Comparison of ENCODE assay signal across 11 cellular contexts in the genomic region with DNA sequence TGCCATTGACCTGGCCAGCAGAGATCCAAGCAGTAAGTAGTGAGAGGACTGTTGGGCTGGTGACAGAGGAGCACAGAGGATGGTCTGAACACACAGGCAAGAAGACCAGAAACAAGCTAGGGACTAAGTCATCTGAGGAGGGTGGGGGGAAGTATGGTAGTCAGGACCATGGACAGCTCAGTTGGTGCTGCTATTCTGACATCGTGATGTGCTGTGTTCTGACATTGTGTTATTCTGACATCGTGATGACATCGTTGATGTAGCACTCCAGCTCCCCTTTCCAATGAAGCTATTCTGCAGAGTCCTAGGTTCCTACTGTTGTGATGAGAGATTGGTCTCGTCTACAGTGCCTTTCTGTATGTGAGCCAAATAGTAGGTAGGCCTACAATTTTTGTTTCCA. TPM values are rescaled to one million over a fixed set of nuclear protein-coding genes. Genes with fewer than 3 reads are reported as not detected.
DNase-seq lines count a peak whose midpoint lies in the region; ATAC-seq, FAIRE-seq and TF ChIP-seq lines count a peak whose summit lies in the region.
"Had no signal": no experiment of that assay in that cellular context is flagged by ENCODE, and none has a peak within 500 bp of the region (broad histone marks: within the 10 kb centered on the region; RNA-seq: fewer than 3 reads in every experiment).

No MANE protein-coding gene starts in this region.

- peak; percentile 15 to 37 for DNase-seq in A549 (ENCODE audit: low read depth in 1 of 2, low spot score in 1 of 2)
- DNase-seq in H54 (ENCODE audit: insufficient read length, low spot score): peak; percentile 25
- DNase-seq in SK-MEL-5 (ENCODE audit: low read depth, low spot score): peak; percentile 57
- peak; percentile 53 for DNase-seq in astrocyte (ENCODE audit: low read depth)
- peak; percentile 59 for DNase-seq in kidney tubule cell (ENCODE audit: low spot score)
- peak; percentile 0 to 3 for DNase-seq in stimulated activated CD8-positive, alpha-beta memory T cell treated with anti-CD3 and anti-CD28 coated beads, Interleukin-7, amount 100 ng/mL, for 4 hours (ENCODE audit: low read depth in 2 of 2)
- DNase-seq in NCI-H524 (lab: John Stamatoyannopoulos, UW): no peak

- TF ChIP-seq CTCF in A549 (IDR thresholded peaks at IDR 0.05) (no peak), astrocyte (IDR thresholded peaks at IDR 0.05; ENCODE audit: insufficient read depth, low read depth, low read length) (no peak)

- H3K4me3 Mint-ChIP-seq in astrocyte (ENCODE audit: unreplicated experiment): no peak overlapping the region

- TF ChIP-seq POLR2A in A549 (IDR thresholded peaks at IDR 0.05; ENCODE audit: low read length) (no peak), H54 (IDR thresholded peaks at IDR 0.05; ENCODE audit: low read depth, low read length) (no peak)

- H3K27ac ChIP-seq in A549 (no peak overlapping the region), astrocyte (ENCODE audit: low read depth, low read length) (no peak overlapping the region)
- H3K27ac ChIP-seq: tibial artery had no signal

- no peaks in the 10 kb centered on the region for H4K20me1 ChIP-seq in astrocyte (ENCODE audit: insufficient read depth, low read length)

- no peaks in the 10 kb centered on the region for H3K9me3 Mint-ChIP-seq in astrocyte (ENCODE audit: unreplicated experiment)
- H3K9me3 Mint-ChIP-seq: activated naive CD4-positive, alpha-beta T cell treated with anti-CD3 and anti-CD28 coated beads, Interleukin-2, amount 50 U/mL, for 72 hours had no signal

- no peak for TF ChIP-seq RAD21 in A549 (conservative IDR thresholded peaks at IDR 0.05 in 1 of 2, IDR thresholded peaks at IDR 0.05 in 1 of 2)

- H3K27me3 ChIP-seq in astrocyte (ENCODE audit: insufficient read depth, low read length): no peaks in the 10 kb centered on the region
- H3K27me3 ChIP-seq: tibial artery had no signal

- H3K27ac Mint-ChIP-seq in astrocyte (ENCODE audit: unreplicated experiment): no peak overlapping the region
- H3K27ac Mint-ChIP-seq: activated naive CD4-positive, alpha-beta T cell treated with anti-CD3 and anti-CD28 coated beads, Interleukin-2, amount 50 U/mL, for 72 hours had no signal

- H3K9me3 ChIP-seq in A549 (no peaks in the 10 kb centered on the region), astrocyte (ENCODE audit: insufficient read depth, low read depth, low read length) (no peaks in the 10 kb centered on the region)
- H3K9me3 ChIP-seq: tibial artery had no signal

- H3K4me2 ChIP-seq in A549: no peak overlapping the region
- no peak overlapping the region for H3K4me2 ChIP-seq in astrocyte (ENCODE audit: low read length)

- CTCF ChIA-PET in A549 (lab: Yijun Ruan, JAX): interaction anchor here (0.6 kb wide), 1 partner anchor 1434 kb away, joined by 3 read pairs; no protein-coding TSS in a partner anchor

- ATAC-seq in A549 (peak; percentile 62 to 74; a peak in 5 of 6 replicates), HG02973 (IDR thresholded peaks at IDR 0.05; ENCODE audit: unreplicated experiment) (no peak)

- no peak overlapping the region for H2AFZ ChIP-seq in astrocyte (ENCODE audit: low read depth, low read length)

- POLR2A ChIA-PET in A549 (lab: Yijun Ruan, JAX): no interaction called here

- 16% methylated on average over 4 of the region's 4 CpGs for whole genome bisulfite sequencing in A549 (ENCODE audit: missing lambda C conversion rate)

- no peaks in the 10 kb centered on the region for H3K36me3 Mint-ChIP-seq in astrocyte (ENCODE audit: low read depth, unreplicated experiment)
- H3K36me3 Mint-ChIP-seq: activated naive CD4-positive, alpha-beta T cell treated with anti-CD3 and anti-CD28 coated beads, Interleukin-2, amount 50 U/mL, for 72 hours had no signal

- H3K4me1 ChIP-seq in A549 (no peaks in the 10 kb centered on the region), astrocyte (ENCODE audit: insufficient read depth, low read length) (no peaks in the 10 kb centered on the region)
- H3K4me1 ChIP-seq: tibial artery had no signal

- peaks cover 2% of the 10 kb centered on the region for H3K4me1 Mint-ChIP-seq in astrocyte (ENCODE audit: low read depth, unreplicated experiment)

- no peak overlapping the region for H3K9ac ChIP-seq in astrocyte (ENCODE audit: low read length)

- no peaks in the 10 kb centered on the region for H3K79me2 ChIP-seq in astrocyte (ENCODE audit: insufficient read depth, low read length)

- in situ Hi-C loops in SK-MEL-5 (cut with HindIII; ENCODE audit: low pct_unique_long_range_greater_than_20kb, low sequenced_read_pairs): no loop called here

- FAIRE-seq in A549 (lab: Jason Lieb, UNC): no peak
- FAIRE-seq in H54 (lab: Jason Lieb, UNC): peak; percentile 85
- peak; percentile 79 for FAIRE-seq in astrocyte (lab: Jason Lieb, UNC)
- FAIRE-seq: G401.6 had no signal

- no peaks in the 10 kb centered on the region for H3K36me3 ChIP-seq in astrocyte (ENCODE audit: insufficient read depth, low read length)
- H3K36me3 ChIP-seq: tibial artery had no signal

- TF ChIP-seq EP300 in A549 (IDR thresholded peaks at IDR 0.05): no peak

- H3K27me3 Mint-ChIP-seq in astrocyte (ENCODE audit: low read depth, unreplicated experiment): no peaks in the 10 kb centered on the region

- H3K4me3 ChIP-seq in A549: no peak overlapping the region
- H3K4me3 ChIP-seq in astrocyte (ENCODE audit: insufficient read depth, low read depth, low read length): no peak overlapping the region
- H3K4me3 ChIP-seq: tibial artery had no signal

TF ChIP-seq in A549, 52 proteins besides CTCF, POLR2A, EP300 and RAD21:
- TF ChIP-seq, protein P1, sequence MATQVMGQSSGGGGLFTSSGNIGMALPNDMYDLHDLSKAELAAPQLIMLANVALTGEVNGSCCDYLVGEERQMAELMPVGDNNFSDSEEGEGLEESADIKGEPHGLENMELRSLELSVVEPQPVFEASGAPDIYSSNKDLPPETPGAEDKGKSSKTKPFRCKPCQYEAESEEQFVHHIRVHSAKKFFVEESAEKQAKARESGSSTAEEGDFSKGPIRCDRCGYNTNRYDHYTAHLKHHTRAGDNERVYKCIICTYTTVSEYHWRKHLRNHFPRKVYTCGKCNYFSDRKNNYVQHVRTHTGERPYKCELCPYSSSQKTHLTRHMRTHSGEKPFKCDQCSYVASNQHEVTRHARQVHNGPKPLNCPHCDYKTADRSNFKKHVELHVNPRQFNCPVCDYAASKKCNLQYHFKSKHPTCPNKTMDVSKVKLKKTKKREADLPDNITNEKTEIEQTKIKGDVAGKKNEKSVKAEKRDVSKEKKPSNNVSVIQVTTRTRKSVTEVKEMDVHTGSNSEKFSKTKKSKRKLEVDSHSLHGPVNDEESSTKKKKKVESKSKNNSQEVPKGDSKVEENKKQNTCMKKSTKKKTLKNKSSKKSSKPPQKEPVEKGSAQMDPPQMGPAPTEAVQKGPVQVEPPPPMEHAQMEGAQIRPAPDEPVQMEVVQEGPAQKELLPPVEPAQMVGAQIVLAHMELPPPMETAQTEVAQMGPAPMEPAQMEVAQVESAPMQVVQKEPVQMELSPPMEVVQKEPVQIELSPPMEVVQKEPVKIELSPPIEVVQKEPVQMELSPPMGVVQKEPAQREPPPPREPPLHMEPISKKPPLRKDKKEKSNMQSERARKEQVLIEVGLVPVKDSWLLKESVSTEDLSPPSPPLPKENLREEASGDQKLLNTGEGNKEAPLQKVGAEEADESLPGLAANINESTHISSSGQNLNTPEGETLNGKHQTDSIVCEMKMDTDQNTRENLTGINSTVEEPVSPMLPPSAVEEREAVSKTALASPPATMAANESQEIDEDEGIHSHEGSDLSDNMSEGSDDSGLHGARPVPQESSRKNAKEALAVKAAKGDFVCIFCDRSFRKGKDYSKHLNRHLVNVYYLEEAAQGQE (IDR thresholded peaks at IDR 0.05): peak; percentile 94
- no peak for TF ChIP-seq JUN (IDR thresholded peaks at IDR 0.05)
- no peak for TF ChIP-seq CHD2 (IDR thresholded peaks at IDR 0.05; ENCODE audit: low read length, partially characterized antibody)
- peak; percentile 73 for TF ChIP-seq EHMT2 (IDR thresholded peaks at IDR 0.05; ENCODE audit: low read depth)
TF ChIP-seq in A549: peak in this region for 2.

RNA-seq across cellular contexts. Expression of a gene that starts 28.7 kb away (rescaled TPM):
- polyA plus RNA-seq in A549 (2011; rRNA removed) (1.1 and 1.4 TPM in 2 replicates), A549 (2017; fragmentation: RNase III; extraction: RNeasy Plus Mini Kit Qiagen cat#74134 plus additional on column Dnase treatment) (0.63 to 0.88 TPM (median 0.78 TPM) in 3 replicates)
- polyA plus RNA-seq in A549 (2012; cell fraction: cytosol; rRNA removed): 0.31 and 0.33 TPM in 2 replicates
- polyA plus RNA-seq in A549 (2012; cell fraction: nucleus; rRNA removed): 0.18 and 0.33 TPM in 2 replicates
- polyA minus RNA-seq in A549 (2011; rRNA and poly(A)+ RNA removed): 0.58 and 0.74 TPM in 2 replicates
- total RNA-seq in SK-MEL-5 (2014; rRNA removed; shearing (Covaris generic)): 0.29 and 0.37 TPM in 2 replicates
- polyA plus RNA-seq in SK-MEL-5 (2015; cell fraction: cytosol; rRNA removed): 0.33 TPM in 1 of 2 replicates, not detected in the other
- polyA plus RNA-seq in SK-MEL-5 (2015; cell fraction: nucleus; rRNA removed): not detected in 2 replicates
- 0.60 and 0.79 TPM in 2 replicates for total RNA-seq in astrocyte
- total RNA-seq: activated naive CD4-positive, alpha-beta T cell treated with anti-CD3 and anti-CD28 coated beads, Interleukin-2, amount 50 U/mL, for 72 hours had no signal

RNA-seq across cellular contexts. Expression of a gene that starts 36.3 kb away (rescaled TPM):
- polyA plus RNA-seq in A549 (2011; rRNA removed) (21.4 and 23.7 TPM in 2 replicates), A549 (2017; fragmentation: RNase III; extraction: RNeasy Plus Mini Kit Qiagen cat#74134 plus additional on column Dnase treatment) (13.0 to 13.6 TPM (median 13.5 TPM) in 3 replicates)
- 5.2 and 5.8 TPM in 2 replicates for polyA plus RNA-seq in A549 (2012; cell fraction: cytosol; rRNA removed)
- 2.9 and 4.7 TPM in 2 replicates for polyA plus RNA-seq in A549 (2012; cell fraction: nucleus; rRNA removed)
- polyA minus RNA-seq in A549 (2011; rRNA and poly(A)+ RNA removed): 6.2 and 8.4 TPM in 2 replicates
- total RNA-seq in SK-MEL-5 (2014; rRNA removed; shearing (Covaris generic)): 16.7 and 19.8 TPM in 2 replicates
- 14.6 and 17.5 TPM in 2 replicates for polyA plus RNA-seq in SK-MEL-5 (2015; cell fraction: cytosol; rRNA removed)
- 26.4 and 34.4 TPM in 2 replicates for polyA plus RNA-seq in SK-MEL-5 (2015; cell fraction: nucleus; rRNA removed)
- total RNA-seq in astrocyte: 15.0 and 16.4 TPM in 2 replicates

Comparison
In these comparisons a context has a peak if more than half of its experiments do, and no peak if none do; other contexts are left out.
1. DNase-seq: peak in A549 (2 of 2), H54 (single experiment), SK-MEL-5 (single experiment), astrocyte (single experiment), kidney tubule cell (single experiment) and stimulated activated CD8-positive, alpha-beta memory T cell treated with anti-CD3 and anti-CD28 coated beads, Interleukin-7, amount 100 ng/mL, for 4 hours (2 of 2); none in NCI-H524 (0 of 2).